In genomic region chr11:95501761-95502266, GRCh38 we compare ENCODE assay signal across 31 cellular contexts.
"Had no signal": no experiment of that assay in that cellular context is flagged by ENCODE, and none has a peak within 500 bp of the region (broad histone marks: within the 10 kb centered on the region; RNA-seq: fewer than 3 reads in every experiment).

No MANE protein-coding gene starts in this region.

- H3K9me3 ChIP-seq: left lung, mucosa of descending colon, pancreas, prostate gland, suprapubic skin, tibial artery had no signal

- H3K4me1 Mint-ChIP-seq: central memory CD8-positive, alpha-beta T cell had no signal

- H3K4me2 ChIP-seq: hepatocyte, smooth muscle cell had no signal

- H3K27ac ChIP-seq: hepatocyte, left lung, pancreas, prostate gland, suprapubic skin, tibial artery had no signal

- H3K4me1 ChIP-seq: left lung, pancreas, prostate gland, suprapubic skin had no signal

- H3K36me3 Mint-ChIP-seq: activated CD8-positive, alpha-beta memory T cell treated with anti-CD3 and anti-CD28 coated beads, Interleukin-2, amount 10 ng/mL, durations not matched to agents 7 days and 5 days; natural killer cell treated with Interleukin-12 subunit alpha and Interleukin-12 subunit beta and Interleukin-15 and Interleukin-18, amount 100 ng/mL, for 72 hours; stimulated activated naive B cell treated with anti-CD40 and anti-IgM and Interleukin-4, amounts not matched to agents 10 μg/mL and 1 μg/mL and 100 μg/mL, for 72 hours had no signal

- H2AFZ ChIP-seq: hepatocyte had no signal

- ATAC-seq: activated CD4-positive, alpha-beta T cell treated with anti-CD3 and anti-CD28 coated beads for 36 hours; activated CD8-positive, alpha-beta memory T cell treated with anti-CD3 and anti-CD28 coated beads, Interleukin-2, amount 10 ng/mL, durations not matched to agents 7 days and 5 days; activated CD8-positive, alpha-beta T cell treated with anti-CD3 and anti-CD28 coated beads, Interleukin-2, amount 10 ng/mL, durations not matched to agents 7 days and 5 days; activated T-cell treated with anti-CD3 and anti-CD28 coated beads, Interleukin-2, amount 50 U/mL, for 72 hours; esophagus mucosa; left lung; mucosa of descending colon; pancreas; stimulated activated naive B cell treated with anti-CD40 and anti-IgM and Interleukin-4, amounts not matched to agents 10 μg/mL and 1 μg/mL and 100 μg/mL, for 72 hours had no signal

- H3K36me3 ChIP-seq: left lung, pancreas, prostate gland, suprapubic skin, tibial artery had no signal

- H3K27ac Mint-ChIP-seq: activated CD4-positive, alpha-beta T cell treated with anti-CD3 and anti-CD28 coated beads for 36 hours; activated CD8-positive, alpha-beta memory T cell treated with anti-CD3 and anti-CD28 coated beads, Interleukin-2, amount 10 ng/mL, durations not matched to agents 7 days and 5 days; activated CD8-positive, alpha-beta T cell treated with anti-CD3 and anti-CD28 coated beads, Interleukin-2, amount 10 ng/mL, durations not matched to agents 7 days and 5 days; activated naive CD8-positive, alpha-beta T cell; activated T-cell treated with anti-CD3 and anti-CD28 coated beads, Interleukin-2, amount 50 U/mL, for 72 hours; dendritic cell treated with granulocyte-macrophage colony-stimulating factor and Interleukin-4, amounts not matched to agents 40 ng/mL and 50 ng/mL, for 4 days; endodermal cell; natural killer cell treated with Interleukin-12 subunit alpha and Interleukin-12 subunit beta and Interleukin-15 and Interleukin-18, amount 100 ng/mL, for 72 hours; stimulated activated naive B cell treated with anti-CD40 and anti-IgM and Interleukin-4, amounts not matched to agents 10 μg/mL and 1 μg/mL and 100 μg/mL, for 72 hours; T-helper 2 cell treated with Interferon-gamma antibody and Interleukin-4, amounts not matched to agents 5 μg/mL and 100 μg/mL, for 36 hours had no signal

- H3K27me3 ChIP-seq: hepatocyte, left lung, pancreas, suprapubic skin, tibial artery had no signal

- DNase-seq: activated CD4-positive, alpha-beta T cell treated with anti-CD3 and anti-CD28 coated beads for 36 hours; activated CD4-positive, CD25-positive, alpha-beta regulatory T cell; activated CD8-positive, alpha-beta memory T cell treated with anti-CD3 and anti-CD28 coated beads, Interleukin-2, amount 10 ng/mL, durations not matched to agents 7 days and 5 days; activated CD8-positive, alpha-beta T cell treated with anti-CD3 and anti-CD28 coated beads, Interleukin-2, amount 10 ng/mL, durations not matched to agents 7 days and 5 days; activated naive CD4-positive, alpha-beta T cell; activated T-cell treated with anti-CD3 and anti-CD28 coated beads for 4 hours; activated T-cell treated with anti-CD3 and anti-CD28 coated beads, Interleukin-2, amount 50 U/mL, for 72 hours; anterior cingulate cortex; endodermal cell; kidney; left lung; mucosa of descending colon; pancreas; retina; stimulated activated CD4-positive, alpha-beta T cell treated with anti-CD3 and anti-CD28 coated beads, Interleukin-1b, Interleukin-23, amount 100 ng/mL, for 48 hours; stimulated activated CD4-positive, alpha-beta T cell treated with anti-CD3 and anti-CD28 coated beads, Interleukin-4, amount 100 ng/mL, for 4 hours; stimulated activated CD8-positive, alpha-beta memory T cell treated with anti-CD3 and anti-CD28 coated beads, Interleukin-4, amount 100 ng/mL, for 48 hours; stimulated activated naive B cell treated with anti-CD40 and anti-IgM and Interleukin-4, amounts not matched to agents 10 μg/mL and 1 μg/mL and 100 μg/mL, for 72 hours; T-helper 1 cell; tibial artery had no signal

- H3K9me3 Mint-ChIP-seq: activated T-cell treated with anti-CD3 and anti-CD28 coated beads, Interleukin-2, amount 50 U/mL, for 72 hours; central memory CD8-positive, alpha-beta T cell; dendritic cell treated with granulocyte-macrophage colony-stimulating factor and Interleukin-4, amounts not matched to agents 40 ng/mL and 50 ng/mL, for 4 days; endodermal cell; natural killer cell treated with Interleukin-12 subunit alpha and Interleukin-12 subunit beta and Interleukin-15 and Interleukin-18, amount 100 ng/mL, for 72 hours; stimulated activated naive B cell treated with anti-CD40 and anti-IgM and Interleukin-4, amounts not matched to agents 10 μg/mL and 1 μg/mL and 100 μg/mL, for 72 hours; T-helper 2 cell treated with Interferon-gamma antibody and Interleukin-4, amounts not matched to agents 5 μg/mL and 100 μg/mL, for 36 hours had no signal

- H3K4me3 ChIP-seq: hepatocyte, left lung, lung, mucosa of descending colon, pancreas, prostate gland, smooth muscle cell, suprapubic skin, tibial artery had no signal

- H3K4me3 Mint-ChIP-seq: activated CD4-positive, alpha-beta T cell treated with anti-CD3 and anti-CD28 coated beads for 36 hours; activated CD8-positive, alpha-beta memory T cell treated with anti-CD3 and anti-CD28 coated beads, Interleukin-2, amount 10 ng/mL, durations not matched to agents 7 days and 5 days; activated CD8-positive, alpha-beta T cell treated with anti-CD3 and anti-CD28 coated beads, Interleukin-2, amount 10 ng/mL, durations not matched to agents 7 days and 5 days; activated naive CD8-positive, alpha-beta T cell; activated T-cell treated with anti-CD3 and anti-CD28 coated beads, Interleukin-2, amount 50 U/mL, for 72 hours; central memory CD8-positive, alpha-beta T cell; dendritic cell treated with granulocyte-macrophage colony-stimulating factor and Interleukin-4, amounts not matched to agents 40 ng/mL and 50 ng/mL, for 4 days; endodermal cell; natural killer cell treated with Interleukin-12 subunit alpha and Interleukin-12 subunit beta and Interleukin-15 and Interleukin-18, amount 100 ng/mL, for 72 hours; stimulated activated naive B cell treated with anti-CD40 and anti-IgM and Interleukin-4, amounts not matched to agents 10 μg/mL and 1 μg/mL and 100 μg/mL, for 72 hours; T-helper 2 cell treated with Interferon-gamma antibody and Interleukin-4, amounts not matched to agents 5 μg/mL and 100 μg/mL, for 36 hours had no signal
